Comparison of ENCODE assay signal across 15 cellular contexts in the genomic region with DNA sequence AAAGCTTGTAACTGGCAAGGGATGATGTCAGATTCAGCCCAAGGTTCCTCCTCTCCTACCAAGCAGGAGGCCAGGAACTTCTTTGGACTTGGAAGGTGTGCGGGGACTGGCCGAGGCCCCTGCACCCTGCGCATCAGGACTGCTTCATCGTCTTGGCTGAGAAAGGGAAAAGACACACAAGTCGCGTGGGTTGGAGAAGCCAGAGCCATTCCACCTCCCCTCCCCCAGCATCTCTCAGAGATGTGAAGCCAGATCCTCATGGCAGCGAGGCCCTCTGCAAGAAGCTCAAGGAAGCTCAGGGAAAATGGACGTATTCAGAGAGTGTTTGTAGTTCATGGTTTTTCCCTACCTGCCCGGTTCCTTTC. TPM values are rescaled to one million over a fixed set of nuclear protein-coding genes. Genes with fewer than 3 reads are reported as not detected.
DNase-seq lines count a peak whose midpoint lies in the region; ATAC-seq lines count a peak whose summit lies in the region.
"Had no signal": no experiment of that assay in that cellular context is flagged by ENCODE, and none has a peak within 500 bp of the region (broad histone marks: within the 10 kb centered on the region; RNA-seq: fewer than 3 reads in every experiment).

No MANE protein-coding gene starts in this region.

- CTCF ChIA-PET in activated naive CD4-positive, alpha-beta T cell treated with anti-CD3 and anti-CD28 coated beads for 36 hours (lab: Charles Lee), result interaction anchor here (0.7 to 12.9 kb wide), 10 partner anchors 11 to 177 kb away, joined by 3 to 156 read pairs (median 4); partner anchors contain the start of gene TNFAIP3

- peak; percentile 16 for ATAC-seq in stimulated activated naive CD8-positive, alpha-beta T cell treated with anti-CD3 and anti-CD28 coated beads, Interleukin-15, amount 100 ng/mL, for 72 hours
- ATAC-seq in GM21786 (IDR thresholded peaks at IDR 0.05; ENCODE audit: unreplicated experiment), result no peak

- peaks cover 80% of the 10 kb centered on the region for H3K36me3 Mint-ChIP-seq in activated naive CD4-positive, alpha-beta T cell treated with anti-CD3 and anti-CD28 coated beads for 36 hours (ENCODE audit: low read depth)

- no peaks in the 10 kb centered on the region for H3K27me3 Mint-ChIP-seq in activated naive CD4-positive, alpha-beta T cell treated with anti-CD3 and anti-CD28 coated beads for 36 hours (ENCODE audit: low read depth)
- no peaks in the 10 kb centered on the region for H3K27me3 Mint-ChIP-seq in stimulated activated naive CD8-positive, alpha-beta T cell treated with anti-CD3 and anti-CD28 coated beads, Interleukin-15, amount 100 ng/mL, for 72 hours
- H3K27me3 Mint-ChIP-seq: brain had no signal

- peak overlapping the region; percentile 17 for H3K4me3 Mint-ChIP-seq in activated naive CD4-positive, alpha-beta T cell treated with anti-CD3 and anti-CD28 coated beads for 36 hours
- peak overlapping the region; percentile 26 to 54 for H3K4me3 Mint-ChIP-seq in stimulated activated naive CD8-positive, alpha-beta T cell treated with anti-CD3 and anti-CD28 coated beads, Interleukin-15, amount 100 ng/mL, for 72 hours
- H3K4me3 Mint-ChIP-seq: brain had no signal

- H3K9me3 Mint-ChIP-seq in activated naive CD4-positive, alpha-beta T cell treated with anti-CD3 and anti-CD28 coated beads for 36 hours, result peaks cover 12% of the 10 kb centered on the region
- H3K9me3 Mint-ChIP-seq in stimulated activated naive CD8-positive, alpha-beta T cell treated with anti-CD3 and anti-CD28 coated beads, Interleukin-15, amount 100 ng/mL, for 72 hours, result peaks cover 7 to 16% of the 10 kb centered on the region in 2 donors

- H3K4me1 Mint-ChIP-seq in activated naive CD4-positive, alpha-beta T cell treated with anti-CD3 and anti-CD28 coated beads for 36 hours (ENCODE audit: low read depth), result peaks cover 69% of the 10 kb centered on the region
- H3K4me1 Mint-ChIP-seq in stimulated activated naive CD8-positive, alpha-beta T cell treated with anti-CD3 and anti-CD28 coated beads, Interleukin-15, amount 100 ng/mL, for 72 hours, result peaks cover 75% of the 10 kb centered on the region
- H3K4me1 Mint-ChIP-seq: brain had no signal

- H3K27ac Mint-ChIP-seq in activated naive CD4-positive, alpha-beta T cell treated with anti-CD3 and anti-CD28 coated beads for 36 hours, result peak overlapping the region; percentile 85
- H3K27ac Mint-ChIP-seq in stimulated activated naive CD8-positive, alpha-beta T cell treated with anti-CD3 and anti-CD28 coated beads, Interleukin-15, amount 100 ng/mL, for 72 hours, result peak overlapping the region in 1 of 2 donors; percentile 42
- H3K27ac Mint-ChIP-seq: brain had no signal

- peak; percentile 40 for DNase-seq in activated naive CD4-positive, alpha-beta T cell treated with anti-CD3 and anti-CD28 coated beads for 36 hours
- DNase-seq in activated naive CD4-positive, alpha-beta T cell treated with anti-CD3 and anti-CD28 coated beads, Interleukin-2, amount 50 U/mL, for 16 hours, result no peak
- DNase-seq in T-helper 9 cell, result peak; percentile 53
- DNase-seq in effector CD8-positive, alpha-beta T cell (lab: John Stamatoyannopoulos, UW), result peak; percentile 40
- no peak for DNase-seq in stimulated activated naive CD8-positive, alpha-beta T cell treated with anti-CD3 and anti-CD28 coated beads, Interleukin-15, amount 100 ng/mL, for 72 hours
- no peak for DNase-seq in NCI-H774 (lab: John Stamatoyannopoulos, UW)
- DNase-seq in NCI-H2029 treated with DMSO at 0.1 percent for 48 hours (lab: John Stamatoyannopoulos, UW), result no peak
- DNase-seq: activated CD8-positive, alpha-beta memory T cell treated with anti-CD3 and anti-CD28 coated beads, Interleukin-2, amount 50 U/mL, for 4 hours; DMS79 treated with DMSO at 0.1 percent for 48 hours; NCI-H1092 treated with DMSO at 0.1 percent for 48 hours; NCI-H345; SHP77 treated with DMSO at 0.1 percent for 48 hours; tibial artery had no signal

- intact Hi-C loops in activated naive CD4-positive, alpha-beta T cell treated with anti-CD3 and anti-CD28 coated beads for 36 hours (cut with micrococcal nuclease), result no loop called here

RNA-seq across cellular contexts. Expression of gene TNFAIP3, which starts 14.4 kb away (rescaled TPM):
- 100 to 1,000 TPM; 289 to 294 TPM for total RNA-seq in activated naive CD4-positive, alpha-beta T cell treated with anti-CD3 and anti-CD28 coated beads for 36 hours

Comparison
In these comparisons a context has a peak if more than half of its experiments do, and no peak if none do; other contexts are left out.
1. DNase-seq: peak in activated naive CD4-positive, alpha-beta T cell treated with anti-CD3 and anti-CD28 coated beads for 36 hours (single experiment), T-helper 9 cell (single experiment) and effector CD8-positive, alpha-beta T cell (single experiment); none in activated naive CD4-positive, alpha-beta T cell treated with anti-CD3 and anti-CD28 coated beads, Interleukin-2, amount 50 U/mL, for 16 hours (single experiment), stimulated activated naive CD8-positive, alpha-beta T cell treated with anti-CD3 and anti-CD28 coated beads, Interleukin-15, amount 100 ng/mL, for 72 hours (0 of 2), NCI-H774 (single experiment) and NCI-H2029 treated with DMSO at 0.1 percent for 48 hours (single experiment).